ENCODE assay signal across 28 cellular contexts in the genomic region with DNA sequence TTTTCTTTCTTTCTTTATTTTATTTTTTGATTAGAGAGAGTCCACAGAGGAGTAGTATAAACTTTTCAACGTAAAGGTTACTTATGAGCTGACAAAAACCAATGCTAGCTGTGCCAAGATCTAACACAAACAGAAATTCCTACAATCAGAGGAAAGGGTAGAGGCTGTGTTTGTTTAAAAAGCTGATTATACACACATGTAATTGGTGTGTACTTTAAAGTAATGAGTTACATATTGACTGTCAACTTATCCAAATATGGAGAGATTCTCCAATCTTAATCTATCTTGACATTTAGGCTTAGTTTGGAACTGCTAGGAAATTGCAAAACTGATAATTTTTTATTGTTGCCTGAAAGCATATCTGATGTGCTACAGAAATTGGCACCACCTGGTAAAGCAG.
"Had no signal": no experiment of that assay in that cellular context is flagged by ENCODE, and none has a peak within 500 bp of the region (broad histone marks: within the 10 kb centered on the region; RNA-seq: fewer than 3 reads in every experiment).

No MANE protein-coding gene starts in this region.

- H3K4me3 Mint-ChIP-seq: naive B cell; natural killer cell treated with Interleukin-12 subunit alpha and Interleukin-12 subunit beta and Interleukin-15 and Interleukin-18, amount 100 ng/mL, for 72 hours; neural crest cell; stimulated activated memory B cell treated with anti-CD40 and anti-IgM and Interleukin-4, amounts not matched to agents 10 μg/mL and 1 μg/mL and 100 μg/mL, for 72 hours had no signal

- H2AFZ ChIP-seq: hepatocyte had no signal

- H3K36me3 ChIP-seq: esophagus muscularis mucosa, gastroesophageal sphincter, heart left ventricle, left ventricle myocardium inferior, lower lobe of right lung, neutrophil, spleen, tibial artery, upper lobe of left lung had no signal

- H3K27ac ChIP-seq: coronary artery, esophagus muscularis mucosa, foreskin keratinocyte, gastroesophageal sphincter, heart left ventricle, hepatocyte, left ventricle myocardium inferior, lower lobe of right lung, neutrophil, psoas muscle, skin epidermis, spleen, testis, tibial artery, upper lobe of left lung had no signal

- H3K9me3 Mint-ChIP-seq: natural killer cell treated with Interleukin-12 subunit alpha and Interleukin-12 subunit beta and Interleukin-15 and Interleukin-18, amount 100 ng/mL, for 72 hours had no signal

- FAIRE-seq: endothelial cell of umbilical vein, kidney, urothelium cell line had no signal

- H3K4me1 Mint-ChIP-seq: naive B cell; neural crest cell; stimulated activated memory B cell treated with anti-CD40 and anti-IgM and Interleukin-4, amounts not matched to agents 10 μg/mL and 1 μg/mL and 100 μg/mL, for 72 hours had no signal

- H3K4me1 ChIP-seq: heart left ventricle, lower lobe of right lung, psoas muscle, spleen, testis, tibial artery had no signal

- H3K9me3 ChIP-seq: neutrophil, psoas muscle, testis had no signal

- DNase-seq: dermis blood vessel endothelial cell; effector memory CD4-positive, alpha-beta T cell; foreskin keratinocyte; heart left ventricle; kidney; left ventricle myocardium inferior; lower lobe of right lung; naive B cell; psoas muscle; right cardiac atrium; spleen; stimulated activated CD4-positive, alpha-beta T cell treated with anti-CD3 and anti-CD28 coated beads, Interleukin-4, amount 100 ng/mL, for 4 hours; stimulated activated naive CD8-positive, alpha-beta T cell treated with anti-CD3 and anti-CD28 coated beads, Interleukin-15, Interleukin-2, amounts not matched to agents 100 U/mL and 50 U/mL, for 24 hours; substantia nigra; testis; tibial artery; upper lobe of left lung had no signal

- H3K27me3 ChIP-seq: esophagus muscularis mucosa, foreskin keratinocyte, gastroesophageal sphincter, hepatocyte, neutrophil, testis, upper lobe of left lung had no signal

- H3K4me3 ChIP-seq: coronary artery, esophagus muscularis mucosa, gastroesophageal sphincter, heart left ventricle, hepatocyte, left ventricle myocardium inferior, lower lobe of right lung, psoas muscle, skin epidermis, spleen, testis, tibial artery, upper lobe of left lung had no signal

- H3K4me2 ChIP-seq: hepatocyte had no signal

- H3K36me3 Mint-ChIP-seq: stimulated activated memory B cell treated with anti-CD40 and anti-IgM and Interleukin-4, amounts not matched to agents 10 μg/mL and 1 μg/mL and 100 μg/mL, for 72 hours had no signal

- H3K27ac Mint-ChIP-seq: naive B cell; natural killer cell treated with Interleukin-12 subunit alpha and Interleukin-12 subunit beta and Interleukin-15 and Interleukin-18, amount 100 ng/mL, for 72 hours; stimulated activated memory B cell treated with anti-CD40 and anti-IgM and Interleukin-4, amounts not matched to agents 10 μg/mL and 1 μg/mL and 100 μg/mL, for 72 hours had no signal

- ATAC-seq: foreskin keratinocyte; gastroesophageal sphincter; heart left ventricle; lower lobe of right lung; natural killer cell treated with Interleukin-12 subunit alpha and Interleukin-12 subunit beta and Interleukin-15 and Interleukin-18, amount 100 ng/mL, for 72 hours; psoas muscle; right cardiac atrium; stimulated activated memory B cell treated with anti-CD40 and anti-IgM and Interleukin-4, amounts not matched to agents 10 μg/mL and 1 μg/mL and 100 μg/mL, for 72 hours; stimulated activated naive CD8-positive, alpha-beta T cell treated with anti-CD3 and anti-CD28 coated beads, Interleukin-15, Interleukin-2, amounts not matched to agents 100 U/mL and 50 U/mL, for 24 hours had no signal

- H3K79me2 ChIP-seq: hepatocyte had no signal
